ENCODE assay signal across 8 cellular contexts in genomic region chr2:241009601-241010530, GRCh38. TPM values are rescaled to one million over a fixed set of nuclear protein-coding genes. Genes with fewer than 3 reads are reported as not detected.
DNase-seq lines count a peak whose midpoint lies in the region; ATAC-seq and TF ChIP-seq lines count a peak whose summit lies in the region.

No MANE protein-coding gene starts in this region.

- H3K9me3 ChIP-seq in HUES48 (ENCODE audit: control insufficient read depth, insufficient read depth, low read length): peaks cover 6% of the 10 kb centered on the region; the same call in 1 of the 2 replicates

- no peaks in the 10 kb centered on the region for H3K36me3 ChIP-seq in HUES48 (ENCODE audit: control insufficient read depth, insufficient read depth, low read length)

- DNase-seq in AG09309 (ENCODE audit: low read depth): peak; percentile 79
- peak; percentile 33 for DNase-seq in activated T-helper 1 cell treated with Interleukin-2 at 50 U/mL for 16 hours (ENCODE audit: low read depth)
- DNase-seq in fibroblast of pulmonary artery (ENCODE audit: low read depth): peak; percentile 96
- no peak for DNase-seq in naive B cell
- peak; percentile 53 for DNase-seq in ureter (ENCODE audit: low spot score)
- DNase-seq in NAMALWA (ENCODE audit: low spot score): no peak

- peak overlapping the region in 5 of 8 donors; percentile 28 to 61 (median 43) for H3K4me3 Mint-ChIP-seq in naive B cell

- H3K9me3 Mint-ChIP-seq in naive B cell: peaks cover 8 to 20% (median 13%) of the 10 kb centered on the region in 7 donors

- H3K27me3 Mint-ChIP-seq in naive B cell: peaks cover 8 to 42% (median 17%) of the 10 kb centered on the region in 3 donors

- H3K4me1 ChIP-seq in HUES48 (ENCODE audit: control insufficient read depth, insufficient read depth, low read length): peaks cover 14% of the 10 kb centered on the region

- peak; percentile 54 to 58 for ATAC-seq in naive B cell (ENCODE audit: low read depth in 2 of 2)
- ATAC-seq in HG02610 (IDR thresholded peaks at IDR 0.05; ENCODE audit: unreplicated experiment): no peak

- H3K4me3 ChIP-seq in AG09309 (ENCODE audit: control insufficient read depth, low read depth, low read length) (peak overlapping the region; percentile 33), HUES48 (ENCODE audit: low read depth, low read length) (peak overlapping the region; percentile 45), fibroblast of pulmonary artery (replicated peaks; ENCODE audit: low read depth, low read length) (peak overlapping the region; percentile 27)

- no peak overlapping the region; the same call in 1 of the 2 replicates for H3K9ac ChIP-seq in HUES48 (ENCODE audit: low read depth, low read length)

- no peaks in the 10 kb centered on the region; the same call in 1 of the 2 replicates for H3K27me3 ChIP-seq in HUES48 (ENCODE audit: control insufficient read depth, insufficient read depth, low read length)

- peak; percentile 13 for TF ChIP-seq CTCF in AG09309 (IDR thresholded peaks at IDR 0.05; ENCODE audit: control insufficient read depth, insufficient read depth, low read depth, low read length, missing control alignments)
- no peak for TF ChIP-seq CTCF in fibroblast of pulmonary artery (IDR thresholded peaks at IDR 0.05; ENCODE audit: low read length, missing control alignments)

- peaks cover 9 to 10% of the 10 kb centered on the region in 2 donors for H3K36me3 Mint-ChIP-seq in naive B cell

- peak overlapping the region; percentile 88 for H3K27ac ChIP-seq in HUES48 (ENCODE audit: low read depth, low read length)

- peaks cover 7 to 16% (median 9%) of the 10 kb centered on the region in 3 donors for H3K4me1 Mint-ChIP-seq in naive B cell

- H3K27ac Mint-ChIP-seq in naive B cell: peak overlapping the region in 1 of 6 donors; percentile 34

RNA-seq across cellular contexts. Expression of gene SNED1, which starts 11.4 kb away (rescaled TPM):
- 1 to 10 TPM in 5 of 6 donors, under 1 TPM in 1; 0.75 to 3.2 (median 1.3) TPM for polyA plus RNA-seq in naive B cell (ENCODE audit: low read depth in 6 of 6)
- 41.8 TPM for total RNA-seq in ureter

Comparison
In these comparisons a context has a peak if more than half of its experiments do, and no peak if none do; other contexts are left out.
1. DNase-seq: peak in AG09309 (single experiment), activated T-helper 1 cell treated with Interleukin-2 at 50 U/mL for 16 hours (single experiment), fibroblast of pulmonary artery (single experiment) and ureter (single experiment); none in naive B cell (single experiment) and NAMALWA (single experiment).
2. Peak in every context shown above with its lines, with median percentiles within 50 percentile points of each other: H3K4me3 ChIP-seq.